In the genomic region with DNA sequence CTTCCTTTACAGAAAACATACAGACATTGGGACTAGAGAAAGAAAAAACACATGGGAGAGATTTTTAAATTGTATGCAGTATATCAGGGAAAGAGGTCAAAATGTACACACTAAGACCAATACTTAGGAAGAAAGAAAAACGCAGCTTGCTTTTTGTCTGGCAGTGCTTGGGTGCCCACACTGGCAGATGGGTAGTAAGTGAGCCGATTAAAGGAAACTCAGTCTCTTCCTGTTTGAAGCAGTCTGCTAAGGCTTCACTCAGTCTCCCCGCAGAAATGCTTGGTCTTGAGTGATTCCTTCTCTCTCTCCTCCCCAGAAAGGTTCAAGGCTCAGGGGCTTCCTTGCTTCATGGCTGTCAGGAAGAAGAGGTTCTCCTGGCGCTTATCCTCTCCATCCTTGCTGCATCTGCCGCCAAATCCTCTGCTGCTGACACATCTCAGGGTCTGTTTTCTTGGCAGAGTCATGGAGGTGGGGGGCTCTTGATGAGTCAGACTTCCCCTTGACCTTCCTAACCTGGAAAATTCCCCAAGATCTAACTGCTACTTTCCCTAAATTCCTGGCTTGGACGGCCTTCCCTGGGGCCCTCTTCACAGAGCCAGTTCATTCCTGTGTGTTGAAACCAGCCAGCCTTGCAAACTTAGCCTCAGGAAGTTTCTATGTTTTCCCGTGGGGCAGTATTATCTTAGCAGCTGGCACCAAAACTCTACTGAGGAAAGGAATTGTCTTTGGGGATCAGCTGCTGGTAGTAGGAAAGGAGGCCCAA, we compare ENCODE assay signal across 1 cellular context.
TF ChIP-seq lines count a peak whose summit lies in the region.

No MANE protein-coding gene starts in this region.

TF ChIP-seq in endothelial cell of umbilical vein, 7 proteins besides CTCF, POLR2A, EP300 and RAD21:
- TF ChIP-seq, protein P1, sequence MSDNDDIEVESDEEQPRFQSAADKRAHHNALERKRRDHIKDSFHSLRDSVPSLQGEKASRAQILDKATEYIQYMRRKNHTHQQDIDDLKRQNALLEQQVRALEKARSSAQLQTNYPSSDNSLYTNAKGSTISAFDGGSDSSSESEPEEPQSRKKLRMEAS (IDR thresholded peaks at IDR 0.05; ENCODE audit: insufficient read depth, insufficient read length) = no peak
- TF ChIP-seq FOS (IDR thresholded peaks at IDR 0.05; ENCODE audit: borderline replicate concordance, insufficient read depth, low read length) = peak; percentile 15
TF ChIP-seq in endothelial cell of umbilical vein: peak in this region for 1.
